Comparison of ENCODE assay signal across 1 cellular context in the genomic region with DNA sequence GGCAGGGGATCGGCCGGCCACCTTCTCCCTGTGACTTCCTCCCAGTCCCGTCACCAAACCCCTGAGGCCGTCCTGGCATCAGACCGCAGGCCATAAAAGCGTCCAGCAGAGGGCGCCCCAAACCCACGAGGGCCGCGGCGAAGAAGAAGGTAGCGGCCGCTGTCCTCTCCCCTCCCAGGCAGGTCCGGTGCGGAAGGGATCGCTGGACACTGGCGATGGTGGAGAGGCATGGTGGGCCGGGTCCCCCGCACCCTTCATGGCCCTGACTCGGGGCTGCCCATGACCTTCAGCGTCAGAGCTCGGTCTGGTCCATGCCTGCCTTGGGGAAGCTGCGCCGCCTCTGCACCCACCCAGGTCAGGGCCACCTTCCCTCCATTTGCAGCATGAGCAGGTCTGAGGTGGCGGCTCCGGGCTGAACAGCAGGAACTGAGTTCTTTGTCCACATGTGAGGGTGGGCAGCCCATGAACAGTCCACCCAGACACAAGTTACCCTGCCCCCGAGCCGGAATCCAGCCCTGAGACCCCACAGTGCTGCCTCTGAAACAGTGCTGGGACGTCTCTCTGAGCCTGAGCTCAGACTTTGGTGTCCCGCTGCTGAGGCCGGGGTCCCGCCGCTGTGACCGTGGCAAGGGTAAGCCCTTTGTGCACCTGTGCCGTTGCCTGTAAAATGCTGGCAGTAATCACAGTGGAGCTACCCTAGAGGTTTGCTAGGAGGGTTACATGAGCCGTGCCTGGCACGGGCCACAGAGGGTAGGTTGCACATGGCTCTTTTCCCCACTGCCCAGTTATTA.
TF ChIP-seq lines count a peak whose summit lies in the region.

No MANE protein-coding gene starts in this region.

TF ChIP-seq in HepG2, 621 proteins besides CTCF, POLR2A, EP300 and RAD21 (continued from another document and continues in another):
- TF ChIP-seq, protein P1, sequence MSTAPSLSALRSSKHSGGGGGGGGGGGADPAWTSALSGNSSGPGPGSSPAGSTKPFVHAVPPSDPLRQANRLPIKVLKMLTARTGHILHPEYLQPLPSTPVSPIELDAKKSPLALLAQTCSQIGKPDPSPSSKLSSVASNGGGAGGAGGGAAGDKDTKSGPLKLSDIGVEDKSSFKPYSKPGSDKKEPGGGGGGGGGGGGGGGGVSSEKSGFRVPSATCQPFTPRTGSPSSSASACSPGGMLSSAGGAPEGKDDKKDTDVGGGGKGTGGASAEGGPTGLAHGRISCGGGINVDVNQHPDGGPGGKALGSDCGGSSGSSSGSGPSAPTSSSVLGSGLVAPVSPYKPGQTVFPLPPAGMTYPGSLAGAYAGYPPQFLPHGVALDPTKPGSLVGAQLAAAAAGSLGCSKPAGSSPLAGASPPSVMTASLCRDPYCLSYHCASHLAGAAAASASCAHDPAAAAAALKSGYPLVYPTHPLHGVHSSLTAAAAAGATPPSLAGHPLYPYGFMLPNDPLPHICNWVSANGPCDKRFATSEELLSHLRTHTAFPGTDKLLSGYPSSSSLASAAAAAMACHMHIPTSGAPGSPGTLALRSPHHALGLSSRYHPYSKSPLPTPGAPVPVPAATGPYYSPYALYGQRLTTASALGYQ (CRISPR knock-in tag; IDR thresholded peaks at IDR 0.05), result no peak
- TF ChIP-seq, protein P2, sequence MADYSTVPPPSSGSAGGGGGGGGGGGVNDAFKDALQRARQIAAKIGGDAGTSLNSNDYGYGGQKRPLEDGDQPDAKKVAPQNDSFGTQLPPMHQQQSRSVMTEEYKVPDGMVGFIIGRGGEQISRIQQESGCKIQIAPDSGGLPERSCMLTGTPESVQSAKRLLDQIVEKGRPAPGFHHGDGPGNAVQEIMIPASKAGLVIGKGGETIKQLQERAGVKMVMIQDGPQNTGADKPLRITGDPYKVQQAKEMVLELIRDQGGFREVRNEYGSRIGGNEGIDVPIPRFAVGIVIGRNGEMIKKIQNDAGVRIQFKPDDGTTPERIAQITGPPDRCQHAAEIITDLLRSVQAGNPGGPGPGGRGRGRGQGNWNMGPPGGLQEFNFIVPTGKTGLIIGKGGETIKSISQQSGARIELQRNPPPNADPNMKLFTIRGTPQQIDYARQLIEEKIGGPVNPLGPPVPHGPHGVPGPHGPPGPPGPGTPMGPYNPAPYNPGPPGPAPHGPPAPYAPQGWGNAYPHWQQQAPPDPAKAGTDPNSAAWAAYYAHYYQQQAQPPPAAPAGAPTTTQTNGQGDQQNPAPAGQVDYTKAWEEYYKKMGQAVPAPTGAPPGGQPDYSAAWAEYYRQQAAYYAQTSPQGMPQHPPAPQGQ (CRISPR knock-in tag; IDR thresholded peaks at IDR 0.05; ENCODE audit: borderline replicate concordance), result no peak
- TF ChIP-seq, protein P3, sequence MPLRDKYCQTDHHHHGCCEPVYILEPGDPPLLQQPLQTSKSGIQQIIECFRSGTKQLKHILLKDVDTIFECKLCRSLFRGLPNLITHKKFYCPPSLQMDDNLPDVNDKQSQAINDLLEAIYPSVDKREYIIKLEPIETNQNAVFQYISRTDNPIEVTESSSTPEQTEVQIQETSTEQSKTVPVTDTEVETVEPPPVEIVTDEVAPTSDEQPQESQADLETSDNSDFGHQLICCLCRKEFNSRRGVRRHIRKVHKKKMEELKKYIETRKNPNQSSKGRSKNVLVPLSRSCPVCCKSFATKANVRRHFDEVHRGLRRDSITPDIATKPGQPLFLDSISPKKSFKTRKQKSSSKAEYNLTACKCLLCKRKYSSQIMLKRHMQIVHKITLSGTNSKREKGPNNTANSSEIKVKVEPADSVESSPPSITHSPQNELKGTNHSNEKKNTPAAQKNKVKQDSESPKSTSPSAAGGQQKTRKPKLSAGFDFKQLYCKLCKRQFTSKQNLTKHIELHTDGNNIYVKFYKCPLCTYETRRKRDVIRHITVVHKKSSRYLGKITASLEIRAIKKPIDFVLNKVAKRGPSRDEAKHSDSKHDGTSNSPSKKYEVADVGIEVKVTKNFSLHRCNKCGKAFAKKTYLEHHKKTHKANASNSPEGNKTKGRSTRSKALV (CRISPR knock-in tag; IDR thresholded peaks at IDR 0.05), result 0 out of 2 replicates have a peak, but pooled peaks have one; percentile 64
- TF ChIP-seq, protein P4, sequence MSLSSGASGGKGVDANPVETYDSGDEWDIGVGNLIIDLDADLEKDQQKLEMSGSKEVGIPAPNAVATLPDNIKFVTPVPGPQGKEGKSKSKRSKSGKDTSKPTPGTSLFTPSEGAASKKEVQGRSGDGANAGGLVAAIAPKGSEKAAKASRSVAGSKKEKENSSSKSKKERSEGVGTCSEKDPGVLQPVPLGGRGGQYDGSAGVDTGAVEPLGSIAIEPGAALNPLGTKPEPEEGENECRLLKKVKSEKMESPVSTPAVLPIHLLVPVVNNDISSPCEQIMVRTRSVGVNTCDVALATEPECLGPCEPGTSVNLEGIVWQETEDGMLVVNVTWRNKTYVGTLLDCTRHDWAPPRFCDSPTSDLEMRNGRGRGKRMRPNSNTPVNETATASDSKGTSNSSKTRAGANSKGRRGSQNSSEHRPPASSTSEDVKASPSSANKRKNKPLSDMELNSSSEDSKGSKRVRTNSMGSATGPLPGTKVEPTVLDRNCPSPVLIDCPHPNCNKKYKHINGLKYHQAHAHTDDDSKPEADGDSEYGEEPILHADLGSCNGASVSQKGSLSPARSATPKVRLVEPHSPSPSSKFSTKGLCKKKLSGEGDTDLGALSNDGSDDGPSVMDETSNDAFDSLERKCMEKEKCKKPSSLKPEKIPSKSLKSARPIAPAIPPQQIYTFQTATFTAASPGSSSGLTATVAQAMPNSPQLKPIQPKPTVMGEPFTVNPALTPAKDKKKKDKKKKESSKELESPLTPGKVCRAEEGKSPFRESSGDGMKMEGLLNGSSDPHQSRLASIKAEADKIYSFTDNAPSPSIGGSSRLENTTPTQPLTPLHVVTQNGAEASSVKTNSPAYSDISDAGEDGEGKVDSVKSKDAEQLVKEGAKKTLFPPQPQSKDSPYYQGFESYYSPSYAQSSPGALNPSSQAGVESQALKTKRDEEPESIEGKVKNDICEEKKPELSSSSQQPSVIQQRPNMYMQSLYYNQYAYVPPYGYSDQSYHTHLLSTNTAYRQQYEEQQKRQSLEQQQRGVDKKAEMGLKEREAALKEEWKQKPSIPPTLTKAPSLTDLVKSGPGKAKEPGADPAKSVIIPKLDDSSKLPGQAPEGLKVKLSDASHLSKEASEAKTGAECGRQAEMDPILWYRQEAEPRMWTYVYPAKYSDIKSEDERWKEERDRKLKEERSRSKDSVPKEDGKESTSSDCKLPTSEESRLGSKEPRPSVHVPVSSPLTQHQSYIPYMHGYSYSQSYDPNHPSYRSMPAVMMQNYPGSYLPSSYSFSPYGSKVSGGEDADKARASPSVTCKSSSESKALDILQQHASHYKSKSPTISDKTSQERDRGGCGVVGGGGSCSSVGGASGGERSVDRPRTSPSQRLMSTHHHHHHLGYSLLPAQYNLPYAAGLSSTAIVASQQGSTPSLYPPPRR (CRISPR knock-in tag; IDR thresholded peaks at IDR 0.05; ENCODE audit: borderline replicate concordance), result peak; percentile 61; the same call in 1 of the 2 replicates
- TF ChIP-seq, protein P5, sequence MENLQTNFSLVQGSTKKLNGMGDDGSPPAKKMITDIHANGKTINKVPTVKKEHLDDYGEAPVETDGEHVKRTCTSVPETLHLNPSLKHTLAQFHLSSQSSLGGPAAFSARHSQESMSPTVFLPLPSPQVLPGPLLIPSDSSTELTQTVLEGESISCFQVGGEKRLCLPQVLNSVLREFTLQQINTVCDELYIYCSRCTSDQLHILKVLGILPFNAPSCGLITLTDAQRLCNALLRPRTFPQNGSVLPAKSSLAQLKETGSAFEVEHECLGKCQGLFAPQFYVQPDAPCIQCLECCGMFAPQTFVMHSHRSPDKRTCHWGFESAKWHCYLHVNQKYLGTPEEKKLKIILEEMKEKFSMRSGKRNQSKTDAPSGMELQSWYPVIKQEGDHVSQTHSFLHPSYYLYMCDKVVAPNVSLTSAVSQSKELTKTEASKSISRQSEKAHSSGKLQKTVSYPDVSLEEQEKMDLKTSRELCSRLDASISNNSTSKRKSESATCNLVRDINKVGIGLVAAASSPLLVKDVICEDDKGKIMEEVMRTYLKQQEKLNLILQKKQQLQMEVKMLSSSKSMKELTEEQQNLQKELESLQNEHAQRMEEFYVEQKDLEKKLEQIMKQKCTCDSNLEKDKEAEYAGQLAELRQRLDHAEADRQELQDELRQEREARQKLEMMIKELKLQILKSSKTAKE (CRISPR knock-in tag; IDR thresholded peaks at IDR 0.05; ENCODE audit: borderline replicate concordance), result no peak
- TF ChIP-seq, protein P6, sequence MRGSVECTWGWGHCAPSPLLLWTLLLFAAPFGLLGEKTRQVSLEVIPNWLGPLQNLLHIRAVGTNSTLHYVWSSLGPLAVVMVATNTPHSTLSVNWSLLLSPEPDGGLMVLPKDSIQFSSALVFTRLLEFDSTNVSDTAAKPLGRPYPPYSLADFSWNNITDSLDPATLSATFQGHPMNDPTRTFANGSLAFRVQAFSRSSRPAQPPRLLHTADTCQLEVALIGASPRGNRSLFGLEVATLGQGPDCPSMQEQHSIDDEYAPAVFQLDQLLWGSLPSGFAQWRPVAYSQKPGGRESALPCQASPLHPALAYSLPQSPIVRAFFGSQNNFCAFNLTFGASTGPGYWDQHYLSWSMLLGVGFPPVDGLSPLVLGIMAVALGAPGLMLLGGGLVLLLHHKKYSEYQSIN (CRISPR knock-in tag; IDR thresholded peaks at IDR 0.05; ENCODE audit: borderline replicate concordance), result no peak
- TF ChIP-seq, protein P7, sequence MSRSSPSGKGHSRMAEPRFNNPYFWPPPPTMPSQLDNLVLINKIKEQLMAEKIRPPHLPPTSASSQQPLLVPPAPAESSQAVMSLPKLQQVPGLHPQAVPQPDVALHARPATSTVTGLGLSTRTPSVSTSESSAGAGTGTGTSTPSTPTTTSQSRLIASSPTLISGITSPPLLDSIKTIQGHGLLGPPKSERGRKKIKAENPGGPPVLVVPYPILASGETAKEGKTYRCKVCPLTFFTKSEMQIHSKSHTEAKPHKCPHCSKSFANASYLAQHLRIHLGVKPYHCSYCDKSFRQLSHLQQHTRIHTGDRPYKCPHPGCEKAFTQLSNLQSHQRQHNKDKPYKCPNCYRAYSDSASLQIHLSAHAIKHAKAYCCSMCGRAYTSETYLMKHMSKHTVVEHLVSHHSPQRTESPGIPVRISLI (CRISPR knock-in tag; IDR thresholded peaks at IDR 0.05; ENCODE audit: borderline replicate concordance), result 0 out of 2 replicates have a peak, but pooled peaks have one; percentile 43
- TF ChIP-seq, protein P8, sequence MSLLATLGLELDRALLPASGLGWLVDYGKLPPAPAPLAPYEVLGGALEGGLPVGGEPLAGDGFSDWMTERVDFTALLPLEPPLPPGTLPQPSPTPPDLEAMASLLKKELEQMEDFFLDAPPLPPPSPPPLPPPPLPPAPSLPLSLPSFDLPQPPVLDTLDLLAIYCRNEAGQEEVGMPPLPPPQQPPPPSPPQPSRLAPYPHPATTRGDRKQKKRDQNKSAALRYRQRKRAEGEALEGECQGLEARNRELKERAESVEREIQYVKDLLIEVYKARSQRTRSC (CRISPR knock-in tag; IDR thresholded peaks at IDR 0.05; ENCODE audit: low read depth), result no peak
- TF ChIP-seq, protein P9, sequence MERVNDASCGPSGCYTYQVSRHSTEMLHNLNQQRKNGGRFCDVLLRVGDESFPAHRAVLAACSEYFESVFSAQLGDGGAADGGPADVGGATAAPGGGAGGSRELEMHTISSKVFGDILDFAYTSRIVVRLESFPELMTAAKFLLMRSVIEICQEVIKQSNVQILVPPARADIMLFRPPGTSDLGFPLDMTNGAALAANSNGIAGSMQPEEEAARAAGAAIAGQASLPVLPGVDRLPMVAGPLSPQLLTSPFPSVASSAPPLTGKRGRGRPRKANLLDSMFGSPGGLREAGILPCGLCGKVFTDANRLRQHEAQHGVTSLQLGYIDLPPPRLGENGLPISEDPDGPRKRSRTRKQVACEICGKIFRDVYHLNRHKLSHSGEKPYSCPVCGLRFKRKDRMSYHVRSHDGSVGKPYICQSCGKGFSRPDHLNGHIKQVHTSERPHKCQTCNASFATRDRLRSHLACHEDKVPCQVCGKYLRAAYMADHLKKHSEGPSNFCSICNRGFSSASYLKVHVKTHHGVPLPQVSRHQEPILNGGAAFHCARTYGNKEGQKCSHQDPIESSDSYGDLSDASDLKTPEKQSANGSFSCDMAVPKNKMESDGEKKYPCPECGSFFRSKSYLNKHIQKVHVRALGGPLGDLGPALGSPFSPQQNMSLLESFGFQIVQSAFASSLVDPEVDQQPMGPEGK (CRISPR knock-in tag; IDR thresholded peaks at IDR 0.05), result peak; percentile 71
- TF ChIP-seq NFE2 (CRISPR knock-in tag; IDR thresholded peaks at IDR 0.05), result no peak
- peak; percentile 63; the same call in 1 of the 2 replicates for TF ChIP-seq ZNF891 (CRISPR knock-in tag; IDR thresholded peaks at IDR 0.05)
- no peak for TF ChIP-seq HNRNPUL1 (IDR thresholded peaks at IDR 0.05; ENCODE audit: low read depth, low read length)
- TF ChIP-seq, protein P10, sequence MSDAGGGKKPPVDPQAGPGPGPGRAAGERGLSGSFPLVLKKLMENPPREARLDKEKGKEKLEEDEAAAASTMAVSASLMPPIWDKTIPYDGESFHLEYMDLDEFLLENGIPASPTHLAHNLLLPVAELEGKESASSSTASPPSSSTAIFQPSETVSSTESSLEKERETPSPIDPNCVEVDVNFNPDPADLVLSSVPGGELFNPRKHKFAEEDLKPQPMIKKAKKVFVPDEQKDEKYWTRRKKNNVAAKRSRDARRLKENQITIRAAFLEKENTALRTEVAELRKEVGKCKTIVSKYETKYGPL (CRISPR knock-in tag; IDR thresholded peaks at IDR 0.05), result no peak
- TF ChIP-seq TOE1 (CRISPR knock-in tag; IDR thresholded peaks at IDR 0.05), result no peak
- 0 out of 2 replicates have a peak, but pooled peaks have one; percentile 43 for TF ChIP-seq SATB2 (CRISPR knock-in tag; IDR thresholded peaks at IDR 0.05)
- no peak for TF ChIP-seq ZNF557 (CRISPR knock-in tag; IDR thresholded peaks at IDR 0.05)
- TF ChIP-seq, protein P11, sequence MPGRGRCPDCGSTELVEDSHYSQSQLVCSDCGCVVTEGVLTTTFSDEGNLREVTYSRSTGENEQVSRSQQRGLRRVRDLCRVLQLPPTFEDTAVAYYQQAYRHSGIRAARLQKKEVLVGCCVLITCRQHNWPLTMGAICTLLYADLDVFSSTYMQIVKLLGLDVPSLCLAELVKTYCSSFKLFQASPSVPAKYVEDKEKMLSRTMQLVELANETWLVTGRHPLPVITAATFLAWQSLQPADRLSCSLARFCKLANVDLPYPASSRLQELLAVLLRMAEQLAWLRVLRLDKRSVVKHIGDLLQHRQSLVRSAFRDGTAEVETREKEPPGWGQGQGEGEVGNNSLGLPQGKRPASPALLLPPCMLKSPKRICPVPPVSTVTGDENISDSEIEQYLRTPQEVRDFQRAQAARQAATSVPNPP (CRISPR knock-in tag; IDR thresholded peaks at IDR 0.05), result no peak
- no peak; the same call in 1 of the 2 replicates for TF ChIP-seq NR2F2 (IDR thresholded peaks at IDR 0.05; ENCODE audit: borderline replicate concordance, low read depth)
- no peak for TF ChIP-seq ZBTB1 (CRISPR knock-in tag; IDR thresholded peaks at IDR 0.05; ENCODE audit: borderline replicate concordance)
- peak; percentile 59; the same call in 1 of the 2 replicates for TF ChIP-seq HOXA3 (CRISPR knock-in tag; IDR thresholded peaks at IDR 0.05)
- no peak for TF ChIP-seq ZNF235 (CRISPR knock-in tag; IDR thresholded peaks at IDR 0.05; ENCODE audit: borderline replicate concordance)
- no peak for TF ChIP-seq ZNF3 (CRISPR knock-in tag; IDR thresholded peaks at IDR 0.05)
- TF ChIP-seq, protein P12, sequence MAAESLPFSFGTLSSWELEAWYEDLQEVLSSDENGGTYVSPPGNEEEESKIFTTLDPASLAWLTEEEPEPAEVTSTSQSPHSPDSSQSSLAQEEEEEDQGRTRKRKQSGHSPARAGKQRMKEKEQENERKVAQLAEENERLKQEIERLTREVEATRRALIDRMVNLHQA (CRISPR knock-in tag; IDR thresholded peaks at IDR 0.05), result no peak
- TF ChIP-seq KDM4B (CRISPR knock-in tag; IDR thresholded peaks at IDR 0.05), result peak; percentile 69; the same call in 1 of the 2 replicates
- TF ChIP-seq, protein P13, sequence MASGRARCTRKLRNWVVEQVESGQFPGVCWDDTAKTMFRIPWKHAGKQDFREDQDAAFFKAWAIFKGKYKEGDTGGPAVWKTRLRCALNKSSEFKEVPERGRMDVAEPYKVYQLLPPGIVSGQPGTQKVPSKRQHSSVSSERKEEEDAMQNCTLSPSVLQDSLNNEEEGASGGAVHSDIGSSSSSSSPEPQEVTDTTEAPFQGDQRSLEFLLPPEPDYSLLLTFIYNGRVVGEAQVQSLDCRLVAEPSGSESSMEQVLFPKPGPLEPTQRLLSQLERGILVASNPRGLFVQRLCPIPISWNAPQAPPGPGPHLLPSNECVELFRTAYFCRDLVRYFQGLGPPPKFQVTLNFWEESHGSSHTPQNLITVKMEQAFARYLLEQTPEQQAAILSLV (CRISPR knock-in tag; IDR thresholded peaks at IDR 0.05; ENCODE audit: borderline replicate concordance), result peak; percentile 85; the same call in 1 of the 2 replicates
